Comparison of ENCODE assay signal across 9 cellular contexts in genomic region chr1:160522622-160523345, GRCh38. TPM values are rescaled to one million over a fixed set of nuclear protein-coding genes. Genes with fewer than 3 reads are reported as not detected.
A peak's percentile ranks its signal among the peaks of the same experiment; 100 is the strongest.
DNase-seq lines count a peak whose midpoint lies in the region; ATAC-seq and TF ChIP-seq lines count a peak whose summit lies in the region.
"Had no signal": no experiment of that assay in that cellular context is flagged by ENCODE, and none has a peak within 500 bp of the region (broad histone marks: within the 10 kb centered on the region; RNA-seq: fewer than 3 reads in every experiment).

Gene SLAMF6 (minus strand): TSS chr1:160523255. CDS start chr1:160523192, 63 bp downstream.

- H3K4me1 ChIP-seq in BLaER1 treated with 17β-estradiol and CSF1 and Interleukin-3, amounts not matched to agents 10 nM and 100 nM = peaks cover 20 to 36% (median 31%) of the 10 kb centered on the region in 10 experiments

- H3K4me3 ChIP-seq in BLaER1 treated with 17β-estradiol and CSF1 and Interleukin-3, amounts not matched to agents 10 nM and 100 nM = no peak within 1 kb of the TSS

- H3K9ac ChIP-seq in BLaER1 treated with 17β-estradiol and CSF1 and Interleukin-3, amounts not matched to agents 10 nM and 100 nM = no peak within 1 kb of the TSS

- no peaks in the 10 kb centered on the region for H3K27me3 ChIP-seq in BLaER1 treated with 17β-estradiol and CSF1 and Interleukin-3, amounts not matched to agents 10 nM and 100 nM

- peak within 1 kb of the TSS; percentile 96 for H3K4me3 Mint-ChIP-seq in T-helper 2 cell treated with Interferon-gamma antibody and Interleukin-4, amounts not matched to agents 5 μg/mL and 100 μg/mL, for 36 hours
- H3K4me3 Mint-ChIP-seq in effector memory CD8-positive, alpha-beta T cell = peak within 1 kb of the TSS; percentile 87 to 91
- H3K4me3 Mint-ChIP-seq in endothelial cell (ENCODE audit: unreplicated experiment) = no peak within 1 kb of the TSS

- H3K27ac Mint-ChIP-seq in T-helper 2 cell treated with Interferon-gamma antibody and Interleukin-4, amounts not matched to agents 5 μg/mL and 100 μg/mL, for 36 hours = peak within 1 kb of the TSS; percentile 96
- peak within 1 kb of the TSS; percentile 49 to 93 for H3K27ac Mint-ChIP-seq in effector memory CD8-positive, alpha-beta T cell
- H3K27ac Mint-ChIP-seq in endothelial cell (ENCODE audit: unreplicated experiment) = no peak within 1 kb of the TSS

- H3K9me3 Mint-ChIP-seq in T-helper 2 cell treated with Interferon-gamma antibody and Interleukin-4, amounts not matched to agents 5 μg/mL and 100 μg/mL, for 36 hours = peaks cover 35% of the 10 kb centered on the region
- peaks cover 5 to 7% of the 10 kb centered on the region in 2 donors for H3K9me3 Mint-ChIP-seq in effector memory CD8-positive, alpha-beta T cell
- no peaks in the 10 kb centered on the region for H3K9me3 Mint-ChIP-seq in endothelial cell (ENCODE audit: unreplicated experiment)

- H3K36me3 ChIP-seq in BLaER1 treated with 17β-estradiol and CSF1 and Interleukin-3, amounts not matched to agents 10 nM and 100 nM = no peaks in the 10 kb centered on the region

- ATAC-seq in GM21423 (IDR thresholded peaks at IDR 0.05; ENCODE audit: unreplicated experiment) (peak; percentile 41), sciatic nerve (no peak), HG03159 (IDR thresholded peaks at IDR 0.05; ENCODE audit: unreplicated experiment) (no peak)
- peak; percentile 53 for ATAC-seq in effector memory CD8-positive, alpha-beta T cell (replicated peaks)

- TF ChIP-seq CTCF in endothelial cell (IDR thresholded peaks at IDR 0.05; ENCODE audit: unreplicated experiment) = no peak

- H3K4me2 ChIP-seq in BLaER1 treated with 17β-estradiol and CSF1 and Interleukin-3, amounts not matched to agents 10 nM and 100 nM = peak within 1 kb of the TSS in 8 of 11 experiments; percentile 13 to 77 (median 38); a peak in 14 of 22 replicates

- peaks cover 44% of the 10 kb centered on the region for H3K36me3 Mint-ChIP-seq in T-helper 2 cell treated with Interferon-gamma antibody and Interleukin-4, amounts not matched to agents 5 μg/mL and 100 μg/mL, for 36 hours (ENCODE audit: low read depth)
- peaks cover 15% of the 10 kb centered on the region for H3K36me3 Mint-ChIP-seq in effector memory CD8-positive, alpha-beta T cell (ENCODE audit: insufficient read depth)
- H3K36me3 Mint-ChIP-seq in endothelial cell (ENCODE audit: low read depth, unreplicated experiment) = no peaks in the 10 kb centered on the region

- no peaks in the 10 kb centered on the region for H4K20me1 ChIP-seq in BLaER1 treated with 17β-estradiol and CSF1 and Interleukin-3, amounts not matched to agents 10 nM and 100 nM

- H3K9me3 ChIP-seq in BLaER1 treated with 17β-estradiol and CSF1 and Interleukin-3, amounts not matched to agents 10 nM and 100 nM (replicated peaks in 1 of 11) = peaks cover 30 to 49% (median 38%) of the 10 kb centered on the region in 11 experiments

- peak; percentile 49 for DNase-seq in T-helper 2 cell treated with Interferon-gamma antibody and Interleukin-4, amounts not matched to agents 5 μg/mL and 100 μg/mL, for 36 hours (ENCODE audit: low spot score)
- DNase-seq in effector memory CD8-positive, alpha-beta T cell = peak; percentile 24 to 36 (median 29)
- DNase-seq in NCI-H187 treated with DMSO at 0.1 percent for 48 hours (lab: John Stamatoyannopoulos, UW) (no peak), sciatic nerve (ENCODE audit: low spot score) (no peak), endothelial cell (ENCODE audit: low spot score) (no peak)

- intact Hi-C loops in sciatic nerve (cut with DNase I) = no loop called here

- H3K4me1 Mint-ChIP-seq in T-helper 2 cell treated with Interferon-gamma antibody and Interleukin-4, amounts not matched to agents 5 μg/mL and 100 μg/mL, for 36 hours (ENCODE audit: low read depth) = peaks cover 59% of the 10 kb centered on the region
- peaks cover 43 to 82% of the 10 kb centered on the region in 2 donors for H3K4me1 Mint-ChIP-seq in effector memory CD8-positive, alpha-beta T cell (ENCODE audit: low read depth in 2 of 2)
- H3K4me1 Mint-ChIP-seq in endothelial cell (ENCODE audit: unreplicated experiment) = peaks cover 15% of the 10 kb centered on the region

- no peak within 1 kb of the TSS for H3K27ac ChIP-seq in BLaER1 treated with 17β-estradiol and CSF1 and Interleukin-3, amounts not matched to agents 10 nM and 100 nM

- H3K27me3 Mint-ChIP-seq in T-helper 2 cell treated with Interferon-gamma antibody and Interleukin-4, amounts not matched to agents 5 μg/mL and 100 μg/mL, for 36 hours (ENCODE audit: low read depth) = no peaks in the 10 kb centered on the region
- no peaks in the 10 kb centered on the region for H3K27me3 Mint-ChIP-seq in effector memory CD8-positive, alpha-beta T cell
- H3K27me3 Mint-ChIP-seq in endothelial cell (ENCODE audit: unreplicated experiment) = no peaks in the 10 kb centered on the region

RNA-seq across cellular contexts. Expression of gene SLAMF6, which starts in this region (rescaled TPM):
- total RNA-seq in sciatic nerve (0.85 TPM), endothelial cell (ENCODE audit: unreplicated experiment) (not detected)
- total RNA-seq: myocyte had no signal

Comparison
In these comparisons a context has a peak if more than half of its experiments do, and no peak if none do; other contexts are left out.
1. ATAC-seq: peak in GM21423 (single experiment) and effector memory CD8-positive, alpha-beta T cell (single experiment); none in sciatic nerve (single experiment) and HG03159 (single experiment).
2. DNase-seq: peak in T-helper 2 cell treated with Interferon-gamma antibody and Interleukin-4, amounts not matched to agents 5 μg/mL and 100 μg/mL, for 36 hours (single experiment) and effector memory CD8-positive, alpha-beta T cell (3 of 3); none in NCI-H187 treated with DMSO at 0.1 percent for 48 hours (single experiment), sciatic nerve (single experiment) and endothelial cell (single experiment).